Comparison of ENCODE assay signal across 11 cellular contexts in the genomic region with DNA sequence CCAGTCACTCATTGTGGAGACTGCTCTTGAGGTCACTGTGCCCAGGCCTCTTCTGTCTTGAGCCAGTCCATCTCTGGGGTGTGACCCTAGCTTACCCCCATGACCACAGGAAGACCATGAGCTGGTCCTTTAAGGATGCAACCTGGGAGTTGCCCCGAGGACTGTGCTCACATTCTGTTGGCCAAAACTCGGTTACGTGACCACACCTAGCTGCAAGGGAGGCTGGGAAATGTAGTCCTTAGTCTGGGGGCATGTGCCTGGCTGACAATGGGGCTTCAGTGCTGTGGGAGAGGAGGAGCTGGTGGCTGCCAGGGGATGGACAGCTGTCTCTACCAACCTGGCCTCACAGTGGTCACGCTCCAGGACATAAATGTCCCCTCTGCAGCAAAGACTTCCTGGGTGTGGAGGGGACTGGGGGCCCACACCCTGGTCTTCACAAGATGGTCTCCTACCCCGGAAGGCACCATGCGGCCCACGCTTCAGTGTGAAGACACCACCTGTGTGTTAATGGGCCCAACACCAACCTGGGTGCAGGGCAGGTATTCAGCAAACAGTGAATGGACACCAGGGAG. TPM values are rescaled to one million over a fixed set of nuclear protein-coding genes. Genes with fewer than 3 reads are reported as not detected.
DNase-seq lines count a peak whose midpoint lies in the region; ATAC-seq, FAIRE-seq and TF ChIP-seq lines count a peak whose summit lies in the region.
"Had no signal": no experiment of that assay in that cellular context is flagged by ENCODE, and none has a peak within 500 bp of the region (broad histone marks: within the 10 kb centered on the region; RNA-seq: fewer than 3 reads in every experiment).

No MANE protein-coding gene starts in this region.

- no peak for TF ChIP-seq CTCF in endodermal cell (conservative IDR thresholded peaks at IDR 0.05)

- peaks cover 7% of the 10 kb centered on the region for H3K4me1 Mint-ChIP-seq in endodermal cell

- DNase-seq in A172 (ENCODE audit: low spot score) (peak; percentile 29), NCI-H82 treated with DMSO at 0.1 percent for 48 hours (lab: John Stamatoyannopoulos, UW; ENCODE audit: unreplicated experiment) (peak; percentile 2), endodermal cell (peak; percentile 91), NCI-H510A treated with DMSO at 0.1 percent for 48 hours (lab: John Stamatoyannopoulos, UW) (no peak)
- DNase-seq: amniotic stem cell, Peyer's patch had no signal

- H3K36me3 ChIP-seq in endodermal cell (ENCODE audit: control insufficient read depth, insufficient read depth, low read length), result no peaks in the 10 kb centered on the region
- H3K36me3 ChIP-seq: Peyer's patch had no signal

- no peak overlapping the region for H3K27ac Mint-ChIP-seq in endodermal cell

- no peaks in the 10 kb centered on the region for H3K9me3 ChIP-seq in endodermal cell (ENCODE audit: control insufficient read depth, low read length)

- H3K9ac ChIP-seq in endodermal cell (ENCODE audit: extremely low read depth, low read length, poor library complexity, severe bottlenecking), result no peak overlapping the region

- no peaks in the 10 kb centered on the region for H3K9me3 Mint-ChIP-seq in endodermal cell

- no peak overlapping the region for H3K4me3 ChIP-seq in endodermal cell (ENCODE audit: low read length)
- H3K4me3 ChIP-seq: Peyer's patch had no signal

- no peak overlapping the region for H3K4me3 Mint-ChIP-seq in endodermal cell

- no peaks in the 10 kb centered on the region for H3K27me3 ChIP-seq in endodermal cell (ENCODE audit: control insufficient read depth, insufficient read depth, low read length, poor library complexity, severe bottlenecking)
- H3K27me3 ChIP-seq: Peyer's patch had no signal

- peak; percentile 68 for FAIRE-seq in G401.6 (lab: Jason Lieb, UNC)

- no peaks in the 10 kb centered on the region for H3K27me3 Mint-ChIP-seq in endodermal cell (ENCODE audit: insufficient read depth)

- H3K36me3 Mint-ChIP-seq in endodermal cell (ENCODE audit: low read depth), result no peaks in the 10 kb centered on the region

- ATAC-seq in HG02981 (IDR thresholded peaks at IDR 0.05; ENCODE audit: unreplicated experiment) (no peak), GM21529 (IDR thresholded peaks at IDR 0.05; ENCODE audit: unreplicated experiment) (no peak), HG03045 (IDR thresholded peaks at IDR 0.05; ENCODE audit: unreplicated experiment) (no peak)

- no peak overlapping the region for H3K27ac ChIP-seq in endodermal cell (ENCODE audit: low read depth, low read length)
- H3K27ac ChIP-seq: epithelial cell of prostate, Peyer's patch had no signal

- H3K4me1 ChIP-seq in endodermal cell (ENCODE audit: control insufficient read depth, insufficient read depth, low read length), result no peaks in the 10 kb centered on the region
- H3K4me1 ChIP-seq: Peyer's patch had no signal

- WGBS in endodermal cell (ENCODE audit: insufficient coverage in 1 of 2, insufficient read length in 1 of 2), 2 experiments, result 74 to 100% methylated on average over 3 to 7 of the region's 7 CpGs

RNA-seq across cellular contexts. Expression of a gene that starts 55.4 kb away (rescaled TPM):
- 9.1 and 12.0 TPM in 2 replicates for total RNA-seq in A172 (2014; rRNA removed; shearing (Covaris generic))
- 10 to 100 TPM; 37.0 to 39.1 TPM for total RNA-seq in endodermal cell
- 6.0 TPM for polyA plus RNA-seq in endodermal cell (2013, experiment 1 of 2)
- polyA plus RNA-seq in endodermal cell (2013, experiment 2 of 2), result 5.3 TPM
